ENCODE assay signal across 14 cellular contexts in genomic region chr10:36559990-36560389, GRCh38.
"Had no signal": no experiment of that assay in that cellular context is flagged by ENCODE, and none has a peak within 500 bp of the region (broad histone marks: within the 10 kb centered on the region; RNA-seq: fewer than 3 reads in every experiment).

No MANE protein-coding gene starts in this region.

- H3K27me3 Mint-ChIP-seq: dendritic cell treated with granulocyte-macrophage colony-stimulating factor and Interleukin-4, amounts not matched to agents 40 ng/mL and 50 ng/mL, for 4 days; naive thymus-derived CD4-positive, alpha-beta T cell had no signal

- H3K27ac ChIP-seq: body of pancreas, right lobe of liver, upper lobe of right lung had no signal

- H3K4me3 ChIP-seq: body of pancreas, right lobe of liver, upper lobe of right lung had no signal

- ATAC-seq: body of pancreas; naive thymus-derived CD4-positive, alpha-beta T cell; right lobe of liver; upper lobe of right lung; WTC11 had no signal

- H3K36me3 Mint-ChIP-seq: immature natural killer cell; naive thymus-derived CD4-positive, alpha-beta T cell; WTC11 had no signal

- H3K4me1 ChIP-seq: body of pancreas, right lobe of liver, upper lobe of right lung had no signal

- H3K27ac Mint-ChIP-seq: dendritic cell treated with granulocyte-macrophage colony-stimulating factor and Interleukin-4, amounts not matched to agents 40 ng/mL and 50 ng/mL, for 4 days; immature natural killer cell; naive thymus-derived CD4-positive, alpha-beta T cell; progenitor cell of endocrine pancreas; WTC11 had no signal

- H3K4me1 Mint-ChIP-seq: naive thymus-derived CD4-positive, alpha-beta T cell; WTC11 had no signal

- H3K4me3 Mint-ChIP-seq: dendritic cell treated with granulocyte-macrophage colony-stimulating factor and Interleukin-4, amounts not matched to agents 40 ng/mL and 50 ng/mL, for 4 days; immature natural killer cell; naive thymus-derived CD4-positive, alpha-beta T cell; WTC11 had no signal

- H3K9me3 ChIP-seq: body of pancreas, right lobe of liver, upper lobe of right lung had no signal

- H3K9me3 Mint-ChIP-seq: dendritic cell treated with granulocyte-macrophage colony-stimulating factor and Interleukin-4, amounts not matched to agents 40 ng/mL and 50 ng/mL, for 4 days; WTC11 had no signal

- DNase-seq: activated CD4-positive, alpha-beta T cell treated with anti-CD3 and anti-CD28 coated beads for 48 hours; activated naive CD4-positive, alpha-beta T cell treated with Interleukin-2 at 50 U/mL for 16 hours; body of pancreas; glutamatergic neuron; immature natural killer cell; left cardiac atrium; naive thymus-derived CD4-positive, alpha-beta T cell; right lobe of liver; stimulated activated CD4-positive, alpha-beta T cell treated with anti-CD3 and anti-CD28 coated beads, Interleukin-12 subunit alpha, Interleukin-12 subunit beta, amount 100 ng/mL, for 4 hours; stimulated activated naive CD4-positive, alpha-beta T cell treated with Interleukin-2 at 50 U/mL for 16 hours; upper lobe of right lung had no signal

- H3K27me3 ChIP-seq: body of pancreas, right lobe of liver, upper lobe of right lung had no signal

- H3K36me3 ChIP-seq: right lobe of liver, upper lobe of right lung had no signal
